ENCODE assay signal across 28 cellular contexts in genomic region chr3:182257361-182257760, GRCh38.
"Had no signal": no experiment of that assay in that cellular context is flagged by ENCODE, and none has a peak within 500 bp of the region (broad histone marks: within the 10 kb centered on the region; RNA-seq: fewer than 3 reads in every experiment).

No MANE protein-coding gene starts in this region.

- FAIRE-seq: small intestine had no signal

- H3K36me3 ChIP-seq: ovary, right lobe of liver, sigmoid colon, stomach, thoracic aorta, thyroid gland, tibial nerve, upper lobe of right lung, uterus had no signal

- H3K4me3 ChIP-seq: ovary, psoas muscle, right lobe of liver, sigmoid colon, stomach, thoracic aorta, thyroid gland, tibial nerve, upper lobe of right lung, uterus had no signal

- ATAC-seq: naive thymus-derived CD8-positive, alpha-beta T cell; natural killer cell treated with Interleukin-12 subunit alpha and Interleukin-12 subunit beta and Interleukin-15 and Interleukin-18, amount 100 ng/mL, for 72 hours; psoas muscle; right cardiac atrium; right lobe of liver; stimulated activated effector memory CD8-positive, alpha-beta T cell treated with anti-CD3 and anti-CD28 coated beads, Interleukin-12 subunit alpha, Interleukin-12 subunit beta, amount 100 ng/mL, for 72 hours; stimulated activated naive B cell treated with anti-CD40 and anti-IgM and Interleukin-4, amounts not matched to agents 10 μg/mL and 1 μg/mL and 100 μg/mL, for 72 hours; upper lobe of right lung had no signal

- H3K27ac Mint-ChIP-seq: naive thymus-derived CD8-positive, alpha-beta T cell; natural killer cell treated with Interleukin-12 subunit alpha and Interleukin-12 subunit beta and Interleukin-15 and Interleukin-18, amount 100 ng/mL, for 72 hours; nephron progenitor cell; stimulated activated effector memory CD8-positive, alpha-beta T cell treated with anti-CD3 and anti-CD28 coated beads, Interleukin-12 subunit alpha, Interleukin-12 subunit beta, amount 100 ng/mL, for 72 hours; stimulated activated naive B cell treated with anti-CD40 and anti-IgM and Interleukin-4, amounts not matched to agents 10 μg/mL and 1 μg/mL and 100 μg/mL, for 72 hours; stimulated activated naive CD8-positive, alpha-beta T cell treated with anti-CD3 and anti-CD28 coated beads, Interleukin-15, Interleukin-2, amounts not matched to agents 100 ng/mL and 50 ng/mL, for 24 hours; type B pancreatic cell had no signal

- H2AFZ ChIP-seq: parathyroid adenoma had no signal

- H3K79me2 ChIP-seq: parathyroid adenoma had no signal

- H3K9me3 Mint-ChIP-seq: nephron progenitor cell; neural crest cell; stimulated activated naive B cell treated with anti-CD40 and anti-IgM and Interleukin-4, amounts not matched to agents 10 μg/mL and 1 μg/mL and 100 μg/mL, for 72 hours; stimulated activated naive CD8-positive, alpha-beta T cell treated with anti-CD3 and anti-CD28 coated beads, Interleukin-15, Interleukin-2, amounts not matched to agents 100 ng/mL and 50 ng/mL, for 24 hours; type B pancreatic cell had no signal

- H3K4me1 ChIP-seq: parathyroid adenoma, psoas muscle, right lobe of liver, sigmoid colon, stomach, thyroid gland, upper lobe of right lung, uterus had no signal

- H3K27me3 ChIP-seq: ovary, right lobe of liver, tibial nerve, uterus had no signal

- H3K36me3 Mint-ChIP-seq: naive thymus-derived CD8-positive, alpha-beta T cell; natural killer cell treated with Interleukin-12 subunit alpha and Interleukin-12 subunit beta and Interleukin-15 and Interleukin-18, amount 100 ng/mL, for 72 hours; stimulated activated effector memory CD8-positive, alpha-beta T cell treated with anti-CD3 and anti-CD28 coated beads, Interleukin-12 subunit alpha, Interleukin-12 subunit beta, amount 100 ng/mL, for 72 hours; stimulated activated naive B cell treated with anti-CD40 and anti-IgM and Interleukin-4, amounts not matched to agents 10 μg/mL and 1 μg/mL and 100 μg/mL, for 72 hours; type B pancreatic cell had no signal

- H3K4me3 Mint-ChIP-seq: naive thymus-derived CD8-positive, alpha-beta T cell; natural killer cell treated with Interleukin-12 subunit alpha and Interleukin-12 subunit beta and Interleukin-15 and Interleukin-18, amount 100 ng/mL, for 72 hours; nephron progenitor cell; neural crest cell; stimulated activated effector memory CD8-positive, alpha-beta T cell treated with anti-CD3 and anti-CD28 coated beads, Interleukin-12 subunit alpha, Interleukin-12 subunit beta, amount 100 ng/mL, for 72 hours; stimulated activated naive B cell treated with anti-CD40 and anti-IgM and Interleukin-4, amounts not matched to agents 10 μg/mL and 1 μg/mL and 100 μg/mL, for 72 hours; stimulated activated naive CD8-positive, alpha-beta T cell treated with anti-CD3 and anti-CD28 coated beads, Interleukin-15, Interleukin-2, amounts not matched to agents 100 ng/mL and 50 ng/mL, for 24 hours; type B pancreatic cell had no signal

- H3K27ac ChIP-seq: ovary, parathyroid adenoma, psoas muscle, right lobe of liver, sigmoid colon, stomach, thoracic aorta, thyroid gland, upper lobe of right lung, uterus had no signal

- H3K4me1 Mint-ChIP-seq: naive thymus-derived CD8-positive, alpha-beta T cell; stimulated activated effector memory CD8-positive, alpha-beta T cell treated with anti-CD3 and anti-CD28 coated beads, Interleukin-12 subunit alpha, Interleukin-12 subunit beta, amount 100 ng/mL, for 72 hours; stimulated activated naive B cell treated with anti-CD40 and anti-IgM and Interleukin-4, amounts not matched to agents 10 μg/mL and 1 μg/mL and 100 μg/mL, for 72 hours had no signal

- H3K9ac ChIP-seq: parathyroid adenoma had no signal

- DNase-seq: naive thymus-derived CD8-positive, alpha-beta T cell; nephron progenitor cell; occipital lobe; ovary; posterior cingulate gyrus; psoas muscle; right cardiac atrium; right lobe of liver; sigmoid colon; small intestine; stimulated activated CD4-positive, alpha-beta T cell treated with anti-CD3 and anti-CD28 coated beads, Interleukin-15, amount 100 ng/mL, for 24 hours; stimulated activated CD4-positive, alpha-beta T cell treated with anti-CD3 and anti-CD28 coated beads, Interleukin-2, amount 100 ng/mL, for 24 hours; stimulated activated CD4-positive, alpha-beta T cell treated with anti-CD3 and anti-CD28 coated beads, Interleukin-2, amount 100 ng/mL, for 48 hours; stimulated activated CD4-positive, alpha-beta T cell treated with anti-CD3 and anti-CD28 coated beads, Interleukin-4, amount 100 ng/mL, for 24 hours; stimulated activated naive B cell treated with anti-CD40 and anti-IgM and Interleukin-4, amounts not matched to agents 10 μg/mL and 1 μg/mL and 100 μg/mL, for 72 hours; stimulated activated naive CD4-positive, alpha-beta T cell treated with Interleukin-2 at 50 U/mL for 16 hours; stomach; thyroid gland; upper lobe of right lung; uterus had no signal

- H3K9me3 ChIP-seq: ovary, psoas muscle, right lobe of liver, sigmoid colon, stomach, thoracic aorta, thyroid gland, tibial nerve, upper lobe of right lung, uterus had no signal
